In the genomic region with DNA sequence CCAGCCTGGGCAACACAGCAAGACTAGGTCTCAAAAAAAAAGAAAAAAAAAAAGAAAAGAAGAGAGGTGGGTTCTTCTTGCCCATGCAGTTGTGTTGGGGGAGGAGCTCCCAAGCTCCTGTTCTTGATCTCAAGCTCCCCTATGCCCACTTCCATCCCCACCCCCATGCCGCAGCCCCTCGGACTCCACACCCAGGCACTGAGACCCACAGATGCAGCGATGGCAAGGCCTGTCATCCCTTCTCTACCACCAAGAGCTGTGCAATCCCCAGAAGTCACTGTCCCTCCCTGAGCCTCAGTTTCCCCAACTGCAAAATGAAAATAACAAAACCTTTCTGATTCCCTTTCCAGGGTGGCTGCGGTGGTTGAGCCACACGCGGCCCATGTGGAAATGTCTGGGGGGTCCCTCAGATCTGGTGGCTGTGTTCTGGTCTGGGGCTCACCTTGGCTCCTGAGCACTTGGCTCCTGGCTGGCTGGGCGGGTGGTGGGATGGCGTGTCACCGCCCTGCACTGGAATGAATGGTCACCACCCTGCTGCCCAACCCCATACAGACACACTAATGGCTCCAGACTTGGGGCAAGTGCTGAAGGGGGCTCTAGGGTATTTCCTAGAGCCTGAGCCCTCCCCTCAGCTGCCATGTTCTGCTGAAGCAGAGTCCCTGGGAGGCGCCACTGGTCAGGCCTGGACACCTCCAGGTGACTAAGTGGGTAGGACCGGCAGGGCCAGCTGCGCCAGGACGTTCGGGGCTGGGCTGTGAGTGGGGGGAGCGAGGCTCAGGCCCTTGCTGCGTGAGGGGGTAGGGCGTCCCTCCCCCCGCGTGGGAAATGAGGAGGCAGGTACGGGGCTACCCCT, we compare ENCODE assay signal across 1 cellular context.
TF ChIP-seq lines count a peak whose summit lies in the region.

No MANE protein-coding gene starts in this region.

TF ChIP-seq in A549, 52 proteins besides CTCF, POLR2A, EP300 and RAD21 (continued from another document):
- no peak for TF ChIP-seq CBX2 (IDR thresholded peaks at IDR 0.05; ENCODE audit: borderline replicate concordance, low read depth)
- TF ChIP-seq, protein P1, sequence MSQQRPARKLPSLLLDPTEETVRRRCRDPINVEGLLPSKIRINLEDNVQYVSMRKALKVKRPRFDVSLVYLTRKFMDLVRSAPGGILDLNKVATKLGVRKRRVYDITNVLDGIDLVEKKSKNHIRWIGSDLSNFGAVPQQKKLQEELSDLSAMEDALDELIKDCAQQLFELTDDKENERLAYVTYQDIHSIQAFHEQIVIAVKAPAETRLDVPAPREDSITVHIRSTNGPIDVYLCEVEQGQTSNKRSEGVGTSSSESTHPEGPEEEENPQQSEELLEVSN (IDR thresholded peaks at IDR 0.05; ENCODE audit: borderline replicate concordance, low read depth) = no peak
- TF ChIP-seq RFX5 (IDR thresholded peaks at IDR 0.05) = no peak
- TF ChIP-seq USF2 (IDR thresholded peaks at IDR 0.05) = no peak
- no peak for TF ChIP-seq ATOH8 (CRISPR knock-in tag; IDR thresholded peaks at IDR 0.05; ENCODE audit: low read depth)
- no peak for TF ChIP-seq ESRRA (IDR thresholded peaks at IDR 0.05; ENCODE audit: borderline replicate concordance, low read length)
- TF ChIP-seq ZFP36 (IDR thresholded peaks at IDR 0.05; ENCODE audit: borderline replicate concordance, partially characterized antibody) = no peak
TF ChIP-seq in A549: peak in this region for 0.
